ENCODE assay signal across 16 cellular contexts in the genomic region with DNA sequence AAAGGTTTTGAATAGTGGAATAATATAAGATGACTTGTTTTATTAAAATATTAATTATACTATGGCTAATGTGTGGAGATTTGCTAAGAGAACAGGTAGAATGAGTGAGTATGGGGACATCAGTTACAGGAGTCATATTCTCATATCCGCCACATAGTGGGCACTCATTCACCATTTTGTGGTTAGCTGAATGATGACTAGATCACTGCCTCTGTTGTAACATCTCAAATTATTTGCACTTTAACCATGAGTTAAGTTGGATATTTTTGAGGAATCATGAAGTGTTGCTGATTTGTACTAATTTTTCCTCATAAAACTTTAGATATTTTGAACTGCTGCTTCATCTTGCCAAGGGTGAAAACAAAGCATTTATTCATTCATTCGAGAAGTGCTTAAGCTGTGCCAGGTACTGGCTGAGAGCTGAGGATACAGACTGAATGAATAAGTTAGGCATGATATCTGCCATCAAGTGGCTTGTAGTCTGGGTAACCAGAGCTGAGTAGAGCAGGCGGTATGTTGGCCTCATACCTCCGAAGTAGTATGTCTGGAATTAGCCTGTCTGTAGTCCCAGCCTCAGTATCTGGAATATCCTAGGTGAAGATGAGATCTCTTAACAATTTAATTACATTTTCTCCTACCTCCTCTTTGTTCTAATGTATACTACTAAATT.
A peak's percentile ranks its signal among the peaks of the same experiment; 100 is the strongest.
DNase-seq lines count a peak whose midpoint lies in the region; TF ChIP-seq lines count a peak whose summit lies in the region.
"Had no signal": no experiment of that assay in that cellular context is flagged by ENCODE, and none has a peak within 500 bp of the region (broad histone marks: within the 10 kb centered on the region; RNA-seq: fewer than 3 reads in every experiment).

No MANE protein-coding gene starts in this region.

- peaks cover 1% of the 10 kb centered on the region for H3K27me3 ChIP-seq in mammary epithelial cell (ENCODE audit: insufficient read depth, low read length)
- no peaks in the 10 kb centered on the region for H3K27me3 ChIP-seq in esophagus squamous epithelium
- H3K27me3 ChIP-seq: stomach had no signal

- intact Hi-C loops in mammary epithelial cell (cut with micrococcal nuclease) (no loop called here), esophagus squamous epithelium (cut with DNase I) (no loop called here)

- BruUV-seq in mammary epithelial cell (replicated peaks; lab: Mats Ljungman, UMichigan): no TSS peak

- WGBS in mammary epithelial cell (ENCODE audit: low coverage, missing lambda C conversion rate): 18% methylated on average over 3 of the region's 4 CpGs
- WGBS in esophagus squamous epithelium, 2 donors: 71 to 72% methylated on average over 4 of the region's 4 CpGs

- CTCF ChIA-PET in mammary epithelial cell (lab: Charles Lee; ENCODE audit: low non-redundant PET): no interaction called here

- H3K4me2 ChIP-seq in mammary epithelial cell (ENCODE audit: insufficient read depth, low read depth, low read length): no peak overlapping the region

- no peak overlapping the region for H2AFZ ChIP-seq in mammary epithelial cell (ENCODE audit: low read depth, low read length)

- in situ Hi-C loops in mammary epithelial cell (cut with MboI; ENCODE audit: low sequenced_read_pairs in 2 of 2): no loop called here

- no peak overlapping the region for H3K9ac ChIP-seq in mammary epithelial cell (ENCODE audit: insufficient read depth, low read length)

- TF ChIP-seq CTCF in mammary epithelial cell (conservative IDR thresholded peaks at IDR 0.05 in 1 of 2, IDR thresholded peaks at IDR 0.05 in 1 of 2; ENCODE audit: extremely low read depth in 1 of 2, insufficient read depth in 1 of 2, low read depth in 1 of 2, low read length in 2 of 2) (no peak), esophagus squamous epithelium (IDR thresholded peaks at IDR 0.05) (no peak)

- no peaks in the 10 kb centered on the region for H3K4me1 ChIP-seq in mammary epithelial cell (ENCODE audit: insufficient read depth, low read length)
- H3K4me1 ChIP-seq in esophagus squamous epithelium: no peaks in the 10 kb centered on the region

- H3K36me3 ChIP-seq in mammary epithelial cell (ENCODE audit: insufficient read depth, low read length): no peaks in the 10 kb centered on the region
- no peaks in the 10 kb centered on the region for H3K36me3 ChIP-seq in esophagus squamous epithelium
- H3K36me3 ChIP-seq: stomach had no signal

- no peak for TF ChIP-seq POLR2A in esophagus squamous epithelium (IDR thresholded peaks at IDR 0.05)

- no peaks in the 10 kb centered on the region for H4K20me1 ChIP-seq in mammary epithelial cell (ENCODE audit: insufficient read depth, low read length)

- H3K4me3 ChIP-seq in mammary epithelial cell (replicated peaks in 1 of 3; ENCODE audit: insufficient read depth in 1 of 3, low read depth in 2 of 3, low read length in 3 of 3): no peak overlapping the region
- no peak overlapping the region for H3K4me3 ChIP-seq in esophagus squamous epithelium
- H3K4me3 ChIP-seq: stomach had no signal

- H3K27ac ChIP-seq in mammary epithelial cell (ENCODE audit: insufficient read depth, low read depth, low read length) (no peak overlapping the region), esophagus squamous epithelium (no peak overlapping the region)
- H3K27ac ChIP-seq: C4-2B, epithelial cell of prostate had no signal

- H3K9me3 ChIP-seq in mammary epithelial cell (replicated peaks; ENCODE audit: insufficient read depth, low read length) (no peaks in the 10 kb centered on the region), esophagus squamous epithelium (no peaks in the 10 kb centered on the region)
- H3K9me3 ChIP-seq: stomach had no signal

- dilution Hi-C loops in mammary epithelial cell (cut with HindIII; ENCODE audit: low sequenced_read_pairs): no loop called here

- no peaks in the 10 kb centered on the region for H3K79me2 ChIP-seq in mammary epithelial cell (ENCODE audit: insufficient read depth, low read length)

- peak; percentile 18 for DNase-seq in A172 (ENCODE audit: low spot score)
- DNase-seq in GM04504 (ENCODE audit: low read depth): peak; percentile 14
- DNase-seq in mammary epithelial cell: peak; percentile 56
- peak; percentile 32 for DNase-seq in kidney tubule cell (ENCODE audit: low spot score)
- DNase-seq in NCI-H1694 (lab: John Stamatoyannopoulos, UW): no peak
- no peak for DNase-seq in retina
- no peak for DNase-seq in DMS79 (lab: John Stamatoyannopoulos, UW)
- DNase-seq in esophagus squamous epithelium (lab: John Stamatoyannopoulos, UW): no peak
- DNase-seq: activated CD4-positive, CD25-positive, alpha-beta regulatory T cell; GF-D8; KBM-7; NCI-H187; NK-92 treated with Interleukin-12 subunit alpha and Interleukin-12 subunit beta, amount 100 ng/mL, for 24 hours; stomach had no signal

Comparison
In these comparisons a context has a peak if more than half of its experiments do, and no peak if none do; other contexts are left out.
1. DNase-seq: peak in A172 (single experiment), GM04504 (single experiment), mammary epithelial cell (single experiment) and kidney tubule cell (single experiment); none in NCI-H1694 (single experiment), retina (single experiment), DMS79 (single experiment) and esophagus squamous epithelium (single experiment).